9 cellular contexts compared by ENCODE assay signal in the genomic region with DNA sequence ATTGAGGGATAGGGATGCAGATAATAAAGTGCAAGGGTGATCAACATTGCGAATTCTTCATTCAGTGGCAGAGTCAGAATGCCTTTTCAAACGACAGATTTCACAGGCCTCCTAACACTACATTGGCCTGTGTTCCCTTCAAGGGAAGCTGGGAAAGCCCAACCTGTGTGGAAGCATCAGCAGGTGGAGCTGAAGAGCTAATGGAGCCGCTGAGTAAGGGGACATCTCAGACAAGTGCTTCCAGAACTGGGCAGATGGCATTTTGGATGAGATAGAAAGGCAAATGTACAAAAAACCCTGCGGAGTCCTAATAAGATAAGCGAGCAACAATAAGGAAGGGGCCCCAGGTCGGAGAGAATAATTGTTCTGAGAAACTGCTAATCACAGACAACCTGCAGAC. TPM values are rescaled to one million over a fixed set of nuclear protein-coding genes. Genes with fewer than 3 reads are reported as not detected.
A peak's percentile ranks its signal among the peaks of the same experiment; 100 is the strongest.
DNase-seq lines count a peak whose midpoint lies in the region; ATAC-seq and TF ChIP-seq lines count a peak whose summit lies in the region.
"Had no signal": no experiment of that assay in that cellular context is flagged by ENCODE, and none has a peak within 500 bp of the region (broad histone marks: within the 10 kb centered on the region; RNA-seq: fewer than 3 reads in every experiment).

No MANE protein-coding gene starts in this region.

- no peaks in the 10 kb centered on the region for H3K27me3 ChIP-seq in breast epithelium
- H3K27me3 ChIP-seq in thoracic aorta (replicated peaks; ENCODE audit: insufficient read depth) = no peaks in the 10 kb centered on the region

- H3K4me3 ChIP-seq in breast epithelium (no peak overlapping the region), thoracic aorta (no peak overlapping the region)
- H3K4me3 ChIP-seq: K562 had no signal

- no peaks in the 10 kb centered on the region for H3K9me3 Mint-ChIP-seq in MCF 10A (ENCODE audit: unreplicated experiment)

- DNase-seq in MCF 10A (ENCODE audit: unreplicated experiment) (peak; percentile 46), breast epithelium (ENCODE audit: low spot score in 2 of 2) (no peak), NCI-H774 (lab: John Stamatoyannopoulos, UW) (peak; percentile 9), fibroblast of peridontal ligament (ENCODE audit: extremely low read depth) (peak; percentile 10), thoracic aorta (ENCODE audit: low spot score) (no peak), MV-4-11 (lab: John Stamatoyannopoulos, UW) (no peak)
- DNase-seq in activated CD4-positive, alpha-beta T cell treated with anti-CD3 and anti-CD28 coated beads, Interleukin-2, amount 50 U/mL, for 4 hours = no peak

- intact Hi-C loops in MCF 10A (cut with micrococcal nuclease) = loop anchor here (1.0 to 2.0 kb wide), 3 partner anchors 138 to 240 kb away; no protein-coding TSS in a partner anchor
- intact Hi-C loops in breast epithelium (cut with DNase I; ENCODE audit: low total_unique reads) = no loop called here

- BruUV-seq in MCF 10A (replicated peaks; lab: Mats Ljungman, UMichigan) = no TSS peak

- TF ChIP-seq POLR2A in breast epithelium (IDR thresholded peaks at IDR 0.05) = no peak

- CTCF ChIA-PET in MCF 10A (lab: Yijun Ruan, JAX) = interaction anchor here (0.6 to 5.2 kb wide), 17 partner anchors 15 to 922 kb away, joined by 3 to 49 read pairs (median 4); no protein-coding TSS in a partner anchor

- no peak overlapping the region for H3K27ac ChIP-seq in breast epithelium
- H3K27ac ChIP-seq in thoracic aorta = no peak overlapping the region

- H3K4me3 Mint-ChIP-seq in MCF 10A (ENCODE audit: unreplicated experiment) = no peak overlapping the region

- H3K36me3 Mint-ChIP-seq in MCF 10A (ENCODE audit: insufficient read depth, unreplicated experiment) = no peaks in the 10 kb centered on the region

- no peaks in the 10 kb centered on the region for H3K9me3 ChIP-seq in breast epithelium
- H3K9me3 ChIP-seq in thoracic aorta = no peaks in the 10 kb centered on the region

- TF ChIP-seq CTCF in MCF 10A (IDR thresholded peaks at IDR 0.05; ENCODE audit: unreplicated experiment) (peak; percentile 48), breast epithelium (IDR thresholded peaks at IDR 0.05) (no peak), thoracic aorta (IDR thresholded peaks at IDR 0.05) (peak; percentile 22)

- POLR2A ChIA-PET in MCF 10A (lab: Yijun Ruan, JAX) = no interaction called here

- no peaks in the 10 kb centered on the region for H3K4me1 Mint-ChIP-seq in MCF 10A (ENCODE audit: insufficient read depth, unreplicated experiment)

- H3K27me3 Mint-ChIP-seq in MCF 10A (ENCODE audit: insufficient read depth, unreplicated experiment) = peaks cover 24% of the 10 kb centered on the region

- ATAC-seq in thoracic aorta (ENCODE audit: insufficient number of reproducible peaks, low FRiP score, low read depth) = no peak
- ATAC-seq in GM19397 (IDR thresholded peaks at IDR 0.05; ENCODE audit: unreplicated experiment) = no peak
- ATAC-seq: K562 had no signal

- no peaks in the 10 kb centered on the region for H3K4me1 ChIP-seq in breast epithelium
- peaks cover 0 to 17% of the 10 kb centered on the region in 2 donors for H3K4me1 ChIP-seq in thoracic aorta (ENCODE audit: control insufficient read depth in 1 of 2, low read depth in 2 of 2)

- H3K27ac Mint-ChIP-seq in MCF 10A (ENCODE audit: low read depth, unreplicated experiment) = no peak overlapping the region

- H3K36me3 ChIP-seq in breast epithelium (no peaks in the 10 kb centered on the region), thoracic aorta (no peaks in the 10 kb centered on the region)

RNA-seq across cellular contexts. Expression of gene SLC24A5, which starts 8.5 kb away (rescaled TPM):
- total RNA-seq in MCF 10A (2022) = not detected in 2 replicates
- not detected for total RNA-seq in breast epithelium
- not detected for total RNA-seq in thoracic aorta
- total RNA-seq: K562 had no signal

Comparison
In these comparisons a context has a peak if more than half of its experiments do, and no peak if none do; other contexts are left out.
1. DNase-seq: peak in MCF 10A (single experiment), NCI-H774 (single experiment) and fibroblast of peridontal ligament (single experiment); none in breast epithelium (0 of 2), thoracic aorta (single experiment), MV-4-11 (single experiment) and activated CD4-positive, alpha-beta T cell treated with anti-CD3 and anti-CD28 coated beads, Interleukin-2, amount 50 U/mL, for 4 hours (0 of 2).
2. CTCF ChIP-seq: peak in MCF 10A (single experiment) and thoracic aorta (single experiment); none in breast epithelium (0 of 3).